5 cellular contexts compared by ENCODE assay signal in the genomic region with DNA sequence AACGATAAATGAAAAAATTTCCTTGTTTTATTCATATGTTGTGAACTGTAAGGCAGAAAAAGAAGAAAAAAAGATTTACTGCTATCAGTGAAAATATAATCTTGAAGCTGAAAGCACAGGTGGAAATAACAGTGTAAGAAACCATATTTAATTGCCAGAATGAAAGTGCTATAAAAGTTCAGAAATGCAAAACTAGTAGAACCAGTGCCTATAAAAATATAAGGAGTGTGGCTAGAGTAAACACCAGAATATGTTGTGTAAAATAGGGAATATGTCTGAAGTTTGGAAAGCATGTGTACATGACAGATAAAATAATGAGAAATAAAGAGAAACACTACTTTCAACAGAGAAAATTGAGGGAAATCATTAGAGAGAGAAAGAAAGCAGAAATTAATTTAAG.
"Had no signal": no experiment of that assay in that cellular context is flagged by ENCODE, and none has a peak within 500 bp of the region (broad histone marks: within the 10 kb centered on the region; RNA-seq: fewer than 3 reads in every experiment).

No MANE protein-coding gene starts in this region.

- H3K4me3 ChIP-seq: GM23338, K562 had no signal

- DNase-seq: H9, HCEC 1CT, IMR-90 had no signal

- ATAC-seq: GM23338, K562 had no signal
